Comparison of ENCODE assay signal across 28 cellular contexts in the genomic region with DNA sequence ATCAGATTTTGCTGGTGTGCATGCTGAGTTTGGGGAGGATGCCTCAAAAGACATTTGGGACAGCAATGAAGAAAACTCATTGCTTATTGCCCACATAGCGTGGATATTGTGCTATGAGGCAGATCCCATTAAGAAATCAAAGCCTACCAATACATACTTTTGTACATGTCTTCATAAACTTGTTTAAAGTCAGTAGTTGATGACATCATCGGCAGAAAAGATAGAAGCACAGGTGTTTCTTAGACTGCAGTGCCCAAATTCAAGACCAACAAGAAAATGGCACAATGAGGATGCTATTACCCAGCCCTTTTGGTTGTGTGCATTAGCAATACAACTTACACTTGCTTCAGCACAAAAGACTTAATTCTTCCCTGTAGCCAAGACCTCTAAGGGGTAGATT.
"Had no signal": no experiment of that assay in that cellular context is flagged by ENCODE, and none has a peak within 500 bp of the region (broad histone marks: within the 10 kb centered on the region; RNA-seq: fewer than 3 reads in every experiment).

No MANE protein-coding gene starts in this region.

- H3K9me3 ChIP-seq: colonic mucosa, esophagus muscularis mucosa, esophagus squamous epithelium, gastrocnemius medialis, gastroesophageal sphincter, heart left ventricle had no signal

- H3K27ac ChIP-seq: colonic mucosa, coronary artery, dorsolateral prefrontal cortex, epithelial cell of prostate, esophagus muscularis mucosa, esophagus squamous epithelium, foreskin keratinocyte, gastrocnemius medialis, gastroesophageal sphincter, heart left ventricle, heart right ventricle had no signal

- H3K4me1 ChIP-seq: colonic mucosa, foreskin keratinocyte, gastrocnemius medialis, heart left ventricle had no signal

- ATAC-seq: effector memory CD8-positive, alpha-beta T cell; esophagus mucosa; foreskin keratinocyte; gastrocnemius medialis; gastroesophageal sphincter; heart left ventricle; heart right ventricle had no signal

- H3K36me3 ChIP-seq: colonic mucosa, esophagus muscularis mucosa, esophagus squamous epithelium, gastrocnemius medialis, gastroesophageal sphincter, heart left ventricle, heart right ventricle had no signal

- DNase-seq: colonic mucosa; cortex of kidney; dermis blood vessel endothelial cell; dorsolateral prefrontal cortex; effector CD4-positive, alpha-beta T cell; effector CD8-positive, alpha-beta T cell; effector memory CD4-positive, alpha-beta T cell; effector memory CD8-positive, alpha-beta T cell; endodermal cell; erythroblast; esophagus squamous epithelium; foreskin fibroblast; foreskin keratinocyte; foreskin melanocyte; gastrocnemius medialis; glutamatergic neuron; head of caudate nucleus; heart left ventricle; heart right ventricle had no signal

- H3K4me3 ChIP-seq: colonic mucosa, coronary artery, dorsolateral prefrontal cortex, esophagus muscularis mucosa, esophagus squamous epithelium, gastrocnemius medialis, gastroesophageal sphincter, heart left ventricle, heart right ventricle had no signal

- FAIRE-seq: colon, endometrium, endothelial cell of umbilical vein, frontal cortex had no signal

- H3K27me3 ChIP-seq: colonic mucosa, dorsolateral prefrontal cortex, esophagus muscularis mucosa, esophagus squamous epithelium, foreskin keratinocyte, gastrocnemius medialis, gastroesophageal sphincter, heart left ventricle, heart right ventricle had no signal
